ENCODE assay signal across 33 cellular contexts in the genomic region with DNA sequence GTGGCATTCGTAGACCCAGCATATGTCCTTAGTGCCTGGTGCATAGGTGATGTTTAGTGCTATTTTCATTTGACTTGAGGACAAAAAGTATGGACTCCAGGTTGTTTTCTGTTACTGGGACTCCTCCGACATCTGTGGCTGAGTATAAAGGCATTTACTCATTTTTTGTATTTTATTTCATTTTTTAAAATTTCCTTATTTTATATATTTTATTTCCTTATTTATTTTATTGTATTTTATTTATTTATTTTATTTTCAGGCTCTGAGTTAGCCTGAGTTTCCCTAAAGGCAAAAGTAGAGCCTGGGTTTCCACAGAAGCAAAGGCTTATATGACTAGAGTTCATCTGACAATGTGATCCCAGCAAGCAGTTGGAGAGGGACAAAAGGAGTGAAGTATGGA.
"Had no signal": no experiment of that assay in that cellular context is flagged by ENCODE, and none has a peak within 500 bp of the region (broad histone marks: within the 10 kb centered on the region; RNA-seq: fewer than 3 reads in every experiment).

No MANE protein-coding gene starts in this region.

- DNase-seq: Karpas-422, Kasumi-1, KG1, MG63, MM.1S, MV-4-11, NCI-H1048, NCI-H1092, NCI-H1092 treated with DMSO at 0.1 percent for 48 hours, NCI-H1105, NCI-H1105 treated with DMSO at 0.1 percent for 48 hours, NCI-H1417, NCI-H1417 treated with DMSO at 0.1 percent for 48 hours, NCI-H1436, NCI-H1436 treated with DMSO at 0.1 percent for 48 hours, NCI-H146, NCI-H1694, NCI-H1694 treated with DMSO at 0.1 percent for 48 hours, NCI-H187, NCI-H187 treated with DMSO at 0.1 percent for 48 hours, NCI-H1930, NCI-H2029, NCI-H2029 treated with DMSO at 0.1 percent for 48 hours, NCI-H2081, NCI-H2081 treated with DMSO at 0.1 percent for 48 hours, NCI-H2171, NCI-H2171 treated with DMSO at 0.1 percent for 48 hours, NCI-H2227 treated with DMSO at 0.1 percent for 48 hours, NCI-H226, NCI-H345, NCI-H446, NCI-H446 treated with DMSO at 0.1 percent for 48 hours, NCI-H510A had no signal
